In the genomic region with DNA sequence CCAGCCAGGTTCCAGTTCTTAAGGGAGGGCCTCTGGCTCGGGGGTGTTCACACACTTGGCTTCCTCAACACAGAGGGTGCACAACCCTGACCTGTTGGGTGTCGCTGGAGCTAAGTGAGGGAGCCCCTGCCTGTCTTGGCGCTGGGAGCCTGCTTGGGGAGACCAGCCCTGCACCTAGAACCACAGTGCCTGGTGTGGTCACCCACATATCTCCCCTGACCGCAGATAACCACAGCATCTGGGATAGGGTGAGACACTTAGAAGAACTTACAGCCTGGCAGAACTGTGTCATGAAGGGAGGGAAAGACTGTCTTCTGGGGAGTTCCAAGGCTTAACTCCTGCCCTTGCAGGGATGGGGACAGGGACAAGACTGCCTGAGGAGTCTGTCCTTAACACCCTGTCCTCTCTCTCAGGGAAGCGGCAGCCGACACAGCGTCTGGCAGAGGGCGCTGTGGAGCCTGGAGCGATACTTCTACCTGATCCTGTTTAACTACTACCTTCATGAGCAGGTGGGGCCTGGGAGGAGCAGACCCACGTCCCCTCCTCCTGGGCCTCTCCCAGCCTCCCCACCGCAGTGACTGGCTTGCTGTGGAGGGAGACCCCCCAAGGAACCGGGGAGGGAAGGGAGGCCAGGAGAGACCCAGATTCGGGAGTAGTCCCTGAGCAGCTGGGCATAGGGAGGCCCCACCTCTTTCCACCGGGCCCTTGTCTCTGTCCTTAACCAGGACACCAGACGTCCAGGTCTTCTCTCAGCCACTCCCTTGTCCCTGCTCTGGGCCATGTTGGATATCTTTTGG, we compare ENCODE assay signal across 9 cellular contexts. TPM values are rescaled to one million over a fixed set of nuclear protein-coding genes. Genes with fewer than 3 reads are reported as not detected.
A peak's percentile ranks its signal among the peaks of the same experiment; 100 is the strongest.
DNase-seq lines count a peak whose midpoint lies in the region; ATAC-seq and TF ChIP-seq lines count a peak whose summit lies in the region.
"Had no signal": no experiment of that assay in that cellular context is flagged by ENCODE, and none has a peak within 500 bp of the region (broad histone marks: within the 10 kb centered on the region; RNA-seq: fewer than 3 reads in every experiment).

No MANE protein-coding gene starts in this region.

- H3K36me3 ChIP-seq in BJ (ENCODE audit: control insufficient read depth, insufficient read depth, low read length), result no peaks in the 10 kb centered on the region
- H3K36me3 ChIP-seq in H7 (replicated peaks; ENCODE audit: control insufficient read depth, insufficient read depth, low read length), result peaks cover 7% of the 10 kb centered on the region
- peaks cover 11 to 30% (median 24%) of the 10 kb centered on the region in 3 donors for H3K36me3 ChIP-seq in tibial artery

- H3K9me3 ChIP-seq in tibial artery, result no peaks in the 10 kb centered on the region

- CTCF ChIA-PET in BJ (lab: Yijun Ruan, JAX), result interaction anchor here (0.8 to 9.8 kb wide), 3 partner anchors 12 to 221 kb away, joined by 3 to 123 read pairs (median 4); no protein-coding TSS in a partner anchor

- DNase-seq in BJ (ENCODE audit: low read depth) (no peak), H7 (peak; percentile 92), kidney tubule cell (ENCODE audit: low spot score) (peak; percentile 42), tibial artery (no peak), medulla oblongata (ENCODE audit: extremely low spot score) (no peak)
- DNase-seq in activated T-cell treated with anti-CD3 and anti-CD28 coated beads, Interleukin-2, amount 50 U/mL, for 1 hour, result peak; percentile 30
- DNase-seq: activated B cell treated with CpG ODN at 0.5 μM for 24 hours had no signal

- no peaks in the 10 kb centered on the region for H3K4me1 ChIP-seq in tibial artery

- intact Hi-C loops in tibial artery (cut with DNase I; ENCODE audit: low total_unique reads), result no loop called here

- TF ChIP-seq CTCF in BJ (IDR thresholded peaks at IDR 0.05; ENCODE audit: insufficient read depth, low read depth, low read length), result peak; percentile 39; the same call in 1 of the 2 replicates
- peak in 1 of 2 experiments; percentile 18 for TF ChIP-seq CTCF in tibial artery (IDR thresholded peaks at IDR 0.05)

- H3K27me3 ChIP-seq in BJ (ENCODE audit: control insufficient read depth, insufficient read depth, low read length) (peaks cover 2% of the 10 kb centered on the region), H7 (ENCODE audit: control insufficient read depth, insufficient read depth, low read length) (no peaks in the 10 kb centered on the region), tibial artery (no peaks in the 10 kb centered on the region)

- no peak for ATAC-seq in GM18520 (IDR thresholded peaks at IDR 0.05; ENCODE audit: unreplicated experiment)
- no peak for ATAC-seq in HG02884 (IDR thresholded peaks at IDR 0.05; ENCODE audit: unreplicated experiment)

- no peak overlapping the region for H3K27ac ChIP-seq in tibial artery

- no peak overlapping the region for H3K4me3 ChIP-seq in BJ (ENCODE audit: low read depth, low read length)
- no peak overlapping the region for H3K4me3 ChIP-seq in H7 (ENCODE audit: insufficient read depth, low read depth, low read length)
- H3K4me3 ChIP-seq in tibial artery, result no peak overlapping the region

- POLR2A ChIA-PET in BJ (lab: Charles Lee), result no interaction called here

RNA-seq across cellular contexts. Expression of gene PALD1, which starts 59.0 kb away (rescaled TPM):
- 0.01 and 0.10 TPM in 2 replicates for polyA plus RNA-seq in BJ (2011; rRNA removed)
- polyA minus RNA-seq in BJ (2011; rRNA and poly(A)+ RNA removed), result not detected in 2 replicates
- 51.9 and 53.2 TPM in 2 replicates for total RNA-seq in H7 (2014; rRNA removed; shearing (Covaris generic))

Comparison
In these comparisons a context has a peak if more than half of its experiments do, and no peak if none do; other contexts are left out.
1. DNase-seq: peak in H7 (single experiment), activated T-cell treated with anti-CD3 and anti-CD28 coated beads, Interleukin-2, amount 50 U/mL, for 1 hour (single experiment) and kidney tubule cell (single experiment); none in BJ (single experiment), tibial artery (0 of 2) and medulla oblongata (single experiment).